Comparison of ENCODE assay signal across 11 cellular contexts in genomic region chr15:34154725-34155204, GRCh38. TPM values are rescaled to one million over a fixed set of nuclear protein-coding genes. Genes with fewer than 3 reads are reported as not detected.
A peak's percentile ranks its signal among the peaks of the same experiment; 100 is the strongest.
DNase-seq lines count a peak whose midpoint lies in the region; ATAC-seq and TF ChIP-seq lines count a peak whose summit lies in the region.
"Had no signal": no experiment of that assay in that cellular context is flagged by ENCODE, and none has a peak within 500 bp of the region (broad histone marks: within the 10 kb centered on the region; RNA-seq: fewer than 3 reads in every experiment).

No MANE protein-coding gene starts in this region.

- peaks cover 1% of the 10 kb centered on the region for H3K27me3 Mint-ChIP-seq in endothelial cell (ENCODE audit: unreplicated experiment)
- H3K27me3 Mint-ChIP-seq: CD8-positive, alpha-beta memory T cell had no signal

- H4K20me1 ChIP-seq in PC-9 (ENCODE audit: insufficient read depth): no peaks in the 10 kb centered on the region

- H3K27ac Mint-ChIP-seq in endothelial cell (ENCODE audit: unreplicated experiment): no peak overlapping the region
- H3K27ac Mint-ChIP-seq: CD8-positive, alpha-beta memory T cell had no signal

- no TSS peak for BruUV-seq in PC-9 (replicated peaks; lab: Mats Ljungman, UMichigan)

- H3K27me3 ChIP-seq in PC-9 (ENCODE audit: insufficient read depth, low read depth) (no peaks in the 10 kb centered on the region), upper lobe of right lung (no peaks in the 10 kb centered on the region)

- H3K4me3 ChIP-seq in PC-9 (no peak overlapping the region), upper lobe of right lung (no peak overlapping the region)

- no peak overlapping the region for H3K4me2 ChIP-seq in PC-9

- peak overlapping the region; percentile 39 for H3K4me3 Mint-ChIP-seq in endothelial cell (ENCODE audit: unreplicated experiment)
- H3K4me3 Mint-ChIP-seq: CD8-positive, alpha-beta memory T cell had no signal

- ATAC-seq in upper lobe of right lung (peak; percentile 44), HG03025 (IDR thresholded peaks at IDR 0.05; ENCODE audit: low FRiP score, unreplicated experiment) (no peak)

- no peaks in the 10 kb centered on the region for H3K79me2 ChIP-seq in PC-9 (ENCODE audit: low read depth)

- H2AFZ ChIP-seq in PC-9: no peak overlapping the region

- H3K9me3 ChIP-seq in PC-9 (ENCODE audit: insufficient read depth, low read depth) (peaks cover 15% of the 10 kb centered on the region; the same call in 1 of the 2 replicates), upper lobe of right lung (no peaks in the 10 kb centered on the region)

- H3K9me3 Mint-ChIP-seq in endothelial cell (ENCODE audit: unreplicated experiment): peaks cover 17% of the 10 kb centered on the region

- intact Hi-C loops in PC-9 (cut with micrococcal nuclease; ENCODE audit: unreplicated experiment) (no loop called here), upper lobe of right lung (cut with DNase I) (no loop called here)

- TF ChIP-seq CTCF in PC-9 (conservative IDR thresholded peaks at IDR 0.05): no peak
- no peak for TF ChIP-seq CTCF in endothelial cell (IDR thresholded peaks at IDR 0.05; ENCODE audit: unreplicated experiment)
- TF ChIP-seq CTCF in upper lobe of right lung (IDR thresholded peaks at IDR 0.05): no peak

- CTCF ChIA-PET in PC-9 (lab: Charles Lee): no interaction called here

- H3K4me1 ChIP-seq in PC-9 (replicated peaks; ENCODE audit: insufficient read depth) (no peaks in the 10 kb centered on the region), upper lobe of right lung (no peaks in the 10 kb centered on the region)

- no peaks in the 10 kb centered on the region for H3K4me1 Mint-ChIP-seq in endothelial cell (ENCODE audit: unreplicated experiment)
- H3K4me1 Mint-ChIP-seq: CD8-positive, alpha-beta memory T cell had no signal

- POLR2A ChIA-PET in PC-9 (lab: Charles Lee; ENCODE audit: unreplicated experiment): no interaction called here

- H3K36me3 Mint-ChIP-seq in endothelial cell (ENCODE audit: low read depth, unreplicated experiment): peaks cover 70% of the 10 kb centered on the region

- H3K36me3 ChIP-seq in PC-9 (ENCODE audit: low read depth): peaks cover 21% of the 10 kb centered on the region
- peaks cover 47% of the 10 kb centered on the region for H3K36me3 ChIP-seq in upper lobe of right lung

- H3K9me2 ChIP-seq in PC-9 (ENCODE audit: insufficient read depth): no peaks in the 10 kb centered on the region

- peaks cover 16% of the 10 kb centered on the region; the same call in 1 of the 2 replicates for H3F3A ChIP-seq in PC-9 (ENCODE audit: insufficient read depth, low read depth)

- peak overlapping the region; percentile 83 for H3K27ac ChIP-seq in PC-9
- H3K27ac ChIP-seq in upper lobe of right lung: no peak overlapping the region

- DNase-seq in stimulated activated CD4-positive, alpha-beta T cell treated with anti-CD3 and anti-CD28 coated beads, Interleukin-1b, Interleukin-23, amount 100 ng/mL, for 48 hours: peak; percentile 34
- DNase-seq in stimulated activated CD4-positive, alpha-beta T cell treated with anti-CD3 and anti-CD28 coated beads, Interleukin-4, amount 100 ng/mL, for 4 hours: no peak
- DNase-seq in PC-9: peak; percentile 9 to 48
- no peak for DNase-seq in endothelial cell (ENCODE audit: low spot score)
- DNase-seq in upper lobe of right lung: no peak
- DNase-seq in NCI-H446 (lab: John Stamatoyannopoulos, UW): no peak
- no peak for DNase-seq in RPMI8226
- DNase-seq: anterior cingulate cortex; CD8-positive, alpha-beta memory T cell; midbrain had no signal

RNA-seq across cellular contexts. Expression of gene PGBD4, which starts 52.9 kb away (rescaled TPM):
- total RNA-seq in PC-9 (2021) (1.8 and 2.0 TPM in 2 replicates), endothelial cell (ENCODE audit: unreplicated experiment) (1.2 TPM), upper lobe of right lung (1.3 TPM)

RNA-seq across cellular contexts. Expression of gene EMC7, which starts 53.1 kb away (rescaled TPM):
- 33.9 and 34.3 TPM in 2 replicates for total RNA-seq in PC-9 (2021)
- total RNA-seq in endothelial cell (ENCODE audit: unreplicated experiment): 41.8 TPM
- 66.8 TPM for total RNA-seq in upper lobe of right lung

RNA-seq across cellular contexts. Expression of gene KATNBL1, which starts 55.1 kb away (rescaled TPM):
- total RNA-seq in PC-9 (2021): 40.4 and 40.7 TPM in 2 replicates
- total RNA-seq in endothelial cell (ENCODE audit: unreplicated experiment): 55.1 TPM
- 37.9 TPM for total RNA-seq in upper lobe of right lung

Comparison
In these comparisons a context has a peak if more than half of its experiments do, and no peak if none do; other contexts are left out.
1. DNase-seq: peak in stimulated activated CD4-positive, alpha-beta T cell treated with anti-CD3 and anti-CD28 coated beads, Interleukin-1b, Interleukin-23, amount 100 ng/mL, for 48 hours (single experiment) and PC-9 (2 of 2); none in stimulated activated CD4-positive, alpha-beta T cell treated with anti-CD3 and anti-CD28 coated beads, Interleukin-4, amount 100 ng/mL, for 4 hours (0 of 2), endothelial cell (single experiment), upper lobe of right lung (single experiment), NCI-H446 (0 of 2) and RPMI8226 (single experiment).